14 cellular contexts compared by ENCODE assay signal in genomic region chr19:3398900-3399278, GRCh38. TPM values are rescaled to one million over a fixed set of nuclear protein-coding genes. Genes with fewer than 3 reads are reported as not detected.
DNase-seq lines count a peak whose midpoint lies in the region; ATAC-seq and TF ChIP-seq lines count a peak whose summit lies in the region.
"Had no signal": no experiment of that assay in that cellular context is flagged by ENCODE, and none has a peak within 500 bp of the region (broad histone marks: within the 10 kb centered on the region; RNA-seq: fewer than 3 reads in every experiment).

No MANE protein-coding gene starts in this region.

- H3K27ac ChIP-seq in RWPE1 (peak overlapping the region; percentile 87), testis (peak overlapping the region; percentile 57 to 88)

- H3K4me1 ChIP-seq in mucosa of stomach (ENCODE audit: control insufficient read depth, insufficient read depth, low read length) (peaks cover 42% of the 10 kb centered on the region), testis (peaks cover 39% of the 10 kb centered on the region)

- H3K27me3 ChIP-seq in mucosa of stomach (ENCODE audit: control insufficient read depth, insufficient read depth, low read length), result no peaks in the 10 kb centered on the region
- H3K27me3 ChIP-seq in testis, result no peaks in the 10 kb centered on the region

- DNase-seq in RWPE1 (ENCODE audit: low spot score) (no peak), Right ventricle myocardium superior (no peak), testis (no peak), GM03348 (ENCODE audit: low spot score) (no peak), CD14-positive monocyte (ENCODE audit: low spot score) (no peak)
- DNase-seq: activated effector memory CD4-positive, alpha-beta T cell treated with anti-CD3 and anti-CD28 coated beads, Interleukin-2, amount 50 U/mL, for 16 hours; NCI-H1417; NCI-H526; RPMI8226; stimulated activated CD4-positive, alpha-beta T cell treated with anti-CD3 and anti-CD28 coated beads, Interleukin-15, amount 100 ng/mL, for 24 hours had no signal

- H3K4me1 Mint-ChIP-seq in CD14-positive monocyte, result peaks cover 11% of the 10 kb centered on the region

- CTCF ChIA-PET in RWPE1 (lab: Yijun Ruan, JAX), result no interaction called here

- peaks cover 21 to 57% of the 10 kb centered on the region in 2 donors for H3K36me3 Mint-ChIP-seq in CD14-positive monocyte

- H3K4me3 ChIP-seq in mucosa of stomach (ENCODE audit: low read length) (no peak overlapping the region), testis (no peak overlapping the region)

- POLR2A ChIA-PET in RWPE1 (lab: Yijun Ruan, JAX; ENCODE audit: low non-redundant PET), result interaction anchor here (0.6 kb wide), 2 partner anchors 27 to 1307 kb away, joined by 3 to 5 read pairs; no protein-coding TSS in a partner anchor

- 62 to 63% methylated on average over 10 of the region's 10 CpGs for WGBS in testis, 2 donors

- H3K36me3 ChIP-seq in mucosa of stomach (ENCODE audit: control insufficient read depth, insufficient read depth, low read length) (peaks cover 7% of the 10 kb centered on the region), testis (ENCODE audit: low read depth, missing control alignments) (no peaks in the 10 kb centered on the region)

- no peaks in the 10 kb centered on the region for H3K27me3 Mint-ChIP-seq in CD14-positive monocyte (ENCODE audit: low read depth in 3 of 3)

- peaks cover 0 to 10% (median 5%) of the 10 kb centered on the region in 7 donors for H3K9me3 Mint-ChIP-seq in CD14-positive monocyte
- H3K9me3 Mint-ChIP-seq: nephron had no signal

- H3K4me3 Mint-ChIP-seq in CD14-positive monocyte, result no peak overlapping the region
- H3K4me3 Mint-ChIP-seq: nephron had no signal

- peak overlapping the region; percentile 60 for H3K9ac ChIP-seq in mucosa of stomach (ENCODE audit: low read length)

- no peak for TF ChIP-seq CTCF in RWPE1 (conservative IDR thresholded peaks at IDR 0.05; ENCODE audit: low read depth)
- no peak for TF ChIP-seq CTCF in testis (IDR thresholded peaks at IDR 0.05)
- no peak for TF ChIP-seq CTCF in CD14-positive monocyte (IDR thresholded peaks at IDR 0.05)

- no peak for TF ChIP-seq POLR2A in testis (IDR thresholded peaks at IDR 0.05)

- intact Hi-C loops in Right ventricle myocardium superior (cut with DNase I), result no loop called here
- intact Hi-C loops in testis (cut with DNase I; ENCODE audit: low total_unique reads), result no loop called here
- intact Hi-C loops in CD14-positive monocyte (cut with micrococcal nuclease), result no loop called here

- H3K9me3 ChIP-seq in mucosa of stomach (ENCODE audit: control insufficient read depth, low read length), result no peaks in the 10 kb centered on the region
- no peaks in the 10 kb centered on the region for H3K9me3 ChIP-seq in testis

- ATAC-seq in Right ventricle myocardium superior (ENCODE audit: poor library complexity) (peak; percentile 1), HG03521 (IDR thresholded peaks at IDR 0.05; ENCODE audit: unreplicated experiment) (no peak), HG03460 (IDR thresholded peaks at IDR 0.05; ENCODE audit: unreplicated experiment) (no peak)

- no peak overlapping the region for H3K27ac Mint-ChIP-seq in CD14-positive monocyte
- H3K27ac Mint-ChIP-seq: nephron had no signal

RNA-seq across cellular contexts. Expression of gene NFIC, which starts 32.5 kb away (rescaled TPM):
- total RNA-seq in Right ventricle myocardium superior (153 TPM), testis (100 to 1,000 TPM; 113 to 127 TPM)
- polyA plus RNA-seq in testis (ENCODE audit: insufficient read depth, low read depth, low replicate concordance) (56.5 TPM), CD14-positive monocyte (10 to 100 TPM in 1 of 2 donors, 1 to 10 TPM in 1; 7.0 to 11.5 TPM)
